Comparison of ENCODE assay signal across 23 cellular contexts in genomic region chr14:95269493-95269892, GRCh38.
"Had no signal": no experiment of that assay in that cellular context is flagged by ENCODE, and none has a peak within 500 bp of the region (broad histone marks: within the 10 kb centered on the region; RNA-seq: fewer than 3 reads in every experiment).

No MANE protein-coding gene starts in this region.

- H3K27me3 ChIP-seq: breast epithelium, heart left ventricle, neutrophil, ovary, tibial nerve, uterus had no signal

- H3K4me3 Mint-ChIP-seq: activated naive CD4-positive, alpha-beta T cell treated with anti-CD3 and anti-CD28 coated beads for 36 hours; activated naive CD8-positive, alpha-beta T cell treated with anti-CD3 and anti-CD28 coated beads, Interleukin-2, amount 10 ng/mL, durations not matched to agents 7 days and 5 days; activated T-cell treated with anti-CD3 and anti-CD28 coated beads, Interleukin-2, amount 50 U/mL, for 72 hours; natural killer cell; stimulated activated naive CD8-positive, alpha-beta T cell treated with anti-CD3 and anti-CD28 coated beads, Interleukin-15, Interleukin-2, amounts not matched to agents 100 ng/mL and 50 ng/mL, for 24 hours; T-cell; T-helper 2 cell treated with Interferon-gamma antibody and Interleukin-4, amounts not matched to agents 5 μg/mL and 100 μg/mL, for 36 hours had no signal

- H3K9me3 Mint-ChIP-seq: activated naive CD4-positive, alpha-beta T cell treated with anti-CD3 and anti-CD28 coated beads for 36 hours; activated naive CD8-positive, alpha-beta T cell treated with anti-CD3 and anti-CD28 coated beads, Interleukin-2, amount 10 ng/mL, durations not matched to agents 7 days and 5 days; natural killer cell; stimulated activated naive CD8-positive, alpha-beta T cell treated with anti-CD3 and anti-CD28 coated beads, Interleukin-15, Interleukin-2, amounts not matched to agents 100 ng/mL and 50 ng/mL, for 24 hours; T-helper 2 cell treated with Interferon-gamma antibody and Interleukin-4, amounts not matched to agents 5 μg/mL and 100 μg/mL, for 36 hours had no signal

- ATAC-seq: activated T-cell treated with anti-CD3 and anti-CD28 coated beads, Interleukin-2, amount 50 U/mL, for 72 hours; heart left ventricle; lower lobe of right lung; natural killer cell; T-cell had no signal

- H3K27me3 Mint-ChIP-seq: T-cell had no signal

- H3K36me3 ChIP-seq: breast epithelium, heart left ventricle, lower lobe of right lung, neutrophil, ovary, prostate gland, tibial nerve, uterus, WERI-Rb-1 had no signal

- H3K4me1 ChIP-seq: prostate gland, uterus had no signal

- H3K27ac ChIP-seq: heart left ventricle, lower lobe of right lung, neutrophil, ovary, prostate gland, tibial nerve, uterus, WERI-Rb-1 had no signal

- H3K4me3 ChIP-seq: breast epithelium, heart left ventricle, lower lobe of right lung, ovary, prostate gland, tibial nerve, uterus had no signal

- H3K27ac Mint-ChIP-seq: activated naive CD4-positive, alpha-beta T cell treated with anti-CD3 and anti-CD28 coated beads for 36 hours; activated naive CD8-positive, alpha-beta T cell treated with anti-CD3 and anti-CD28 coated beads, Interleukin-2, amount 10 ng/mL, durations not matched to agents 7 days and 5 days; activated T-cell treated with anti-CD3 and anti-CD28 coated beads, Interleukin-2, amount 50 U/mL, for 72 hours; natural killer cell; stimulated activated naive CD8-positive, alpha-beta T cell treated with anti-CD3 and anti-CD28 coated beads, Interleukin-15, Interleukin-2, amounts not matched to agents 100 ng/mL and 50 ng/mL, for 24 hours; T-cell; T-helper 2 cell treated with Interferon-gamma antibody and Interleukin-4, amounts not matched to agents 5 μg/mL and 100 μg/mL, for 36 hours had no signal

- H3K9me3 ChIP-seq: breast epithelium, lower lobe of right lung, neutrophil, ovary, prostate gland, tibial nerve, uterus had no signal

- DNase-seq: activated effector memory CD4-positive, alpha-beta T cell treated with Interleukin-2 at 50 U/mL for 16 hours; activated naive CD4-positive, alpha-beta T cell treated with anti-CD3 and anti-CD28 coated beads for 36 hours; activated naive CD8-positive, alpha-beta T cell treated with anti-CD3 and anti-CD28 coated beads, Interleukin-2, amount 10 ng/mL, durations not matched to agents 7 days and 5 days; activated T-cell treated with anti-CD3 and anti-CD28 coated beads, Interleukin-2, amount 50 U/mL, for 72 hours; amniotic stem cell; cerebellar nuclear complex; cortex of kidney; heart left ventricle; lower lobe of right lung; midbrain; natural killer cell; ovary; stimulated activated CD4-positive, alpha-beta T cell treated with anti-CD3 and anti-CD28 coated beads, Interleukin-4, amount 100 ng/mL, for 24 hours; substantia nigra; T-cell; uterus; WERI-Rb-1 had no signal

- H3K36me3 Mint-ChIP-seq: activated naive CD8-positive, alpha-beta T cell treated with anti-CD3 and anti-CD28 coated beads, Interleukin-2, amount 10 ng/mL, durations not matched to agents 7 days and 5 days; natural killer cell; T-cell had no signal
